ENCODE assay signal across 1 cellular context in genomic region chr2:61065706-61066688, GRCh38.
TF ChIP-seq lines count a peak whose summit lies in the region.

TSS of gene SANBR (plus strand) at chr2:61065871. CDS start at chr2:61070351, 4,480 bp downstream.

TF ChIP-seq in WTC11, 78 proteins besides CTCF, POLR2A, EP300 and RAD21 (continued from another document and continues in another):
- TF ChIP-seq NR2C2 (CRISPR knock-in tag; IDR thresholded peaks at IDR 0.05) (no peak), ZNF121 (CRISPR knock-in tag; IDR thresholded peaks at IDR 0.05) (no peak), CDX4 (CRISPR knock-in tag; IDR thresholded peaks at IDR 0.05; ENCODE audit: borderline replicate concordance) (no peak), JUN (CRISPR knock-in tag; IDR thresholded peaks at IDR 0.05) (no peak), CREM (CRISPR knock-in tag; IDR thresholded peaks at IDR 0.05) (peak; percentile 48), ZNF423 (CRISPR knock-in tag; IDR thresholded peaks at IDR 0.05) (0 out of 2 replicates have a peak, but pooled peaks have one; percentile 27), ZBTB43 (CRISPR knock-in tag; IDR thresholded peaks at IDR 0.05) (no peak), FOXP4 (CRISPR knock-in tag; IDR thresholded peaks at IDR 0.05) (peak; percentile 26; the same call in 1 of the 2 replicates), ZNF317 (CRISPR knock-in tag; IDR thresholded peaks at IDR 0.05; ENCODE audit: borderline replicate concordance, low read depth) (peak; percentile 9; the same call in 1 of the 2 replicates), ATF6 (CRISPR knock-in tag; IDR thresholded peaks at IDR 0.05) (no peak), MLX (CRISPR knock-in tag; IDR thresholded peaks at IDR 0.05) (no peak), HMGA2 (CRISPR knock-in tag; IDR thresholded peaks at IDR 0.05) (no peak), ZNF396 (CRISPR knock-in tag; IDR thresholded peaks at IDR 0.05; ENCODE audit: borderline replicate concordance) (no peak), PRRX2 (CRISPR knock-in tag; IDR thresholded peaks at IDR 0.05) (no peak), SMAD3 (CRISPR knock-in tag; IDR thresholded peaks at IDR 0.05; ENCODE audit: borderline replicate concordance) (no peak), SMAD4 (CRISPR knock-in tag; IDR thresholded peaks at IDR 0.05) (no peak), NFATC4 (CRISPR knock-in tag; IDR thresholded peaks at IDR 0.05) (no peak), SP1 (CRISPR knock-in tag; conservative IDR thresholded peaks at IDR 0.05) (peak; percentile 84), ZNF219 (CRISPR knock-in tag; IDR thresholded peaks at IDR 0.05; ENCODE audit: borderline replicate concordance) (no peak), CBFB (CRISPR knock-in tag; IDR thresholded peaks at IDR 0.05; ENCODE audit: low read depth) (no peak), GTF2I (CRISPR knock-in tag; conservative IDR thresholded peaks at IDR 0.05) (no peak), TEAD4 (CRISPR knock-in tag; IDR thresholded peaks at IDR 0.05) (no peak), CREB1 (CRISPR knock-in tag; IDR thresholded peaks at IDR 0.05) (no peak), SOX15 (CRISPR knock-in tag; IDR thresholded peaks at IDR 0.05) (no peak), MAX (CRISPR knock-in tag; IDR thresholded peaks at IDR 0.05) (no peak; the same call in 1 of the 2 replicates), GRHL2 (CRISPR knock-in tag; IDR thresholded peaks at IDR 0.05; ENCODE audit: insufficient replicate concordance, severe bottlenecking) (no peak), GABPB1 (CRISPR knock-in tag; IDR thresholded peaks at IDR 0.05) (peak; percentile 55; the same call in 1 of the 2 replicates), FOXJ3 (CRISPR knock-in tag; IDR thresholded peaks at IDR 0.05; ENCODE audit: borderline replicate concordance) (no peak), MYBL2 (CRISPR knock-in tag; IDR thresholded peaks at IDR 0.05) (peak; percentile 32; the same call in 1 of the 2 replicates), ELF4 (CRISPR knock-in tag; IDR thresholded peaks at IDR 0.05; ENCODE audit: low read depth) (0 out of 2 replicates have a peak, but pooled peaks have one; percentile 13), JAZF1 (CRISPR knock-in tag; IDR thresholded peaks at IDR 0.05) (no peak), ESRRA (CRISPR knock-in tag; IDR thresholded peaks at IDR 0.05; ENCODE audit: borderline replicate concordance) (peak; percentile 55; the same call in 1 of the 2 replicates), IRF2 (CRISPR knock-in tag; IDR thresholded peaks at IDR 0.05; ENCODE audit: borderline replicate concordance, low read depth) (no peak), RELA (CRISPR knock-in tag; IDR thresholded peaks at IDR 0.05; ENCODE audit: borderline replicate concordance) (0 out of 2 replicates have a peak, but pooled peaks have one; percentile 61), NR1H2 (CRISPR knock-in tag; IDR thresholded peaks at IDR 0.05) (no peak), MXD4 (CRISPR knock-in tag; IDR thresholded peaks at IDR 0.05; ENCODE audit: borderline replicate concordance) (no peak), PREB (CRISPR knock-in tag; IDR thresholded peaks at IDR 0.05; ENCODE audit: borderline replicate concordance) (no peak), NFE2L1 (CRISPR knock-in tag; IDR thresholded peaks at IDR 0.05) (no peak), PRDM15 (CRISPR knock-in tag; IDR thresholded peaks at IDR 0.05) (no peak), FOXP1 (CRISPR knock-in tag; IDR thresholded peaks at IDR 0.05; ENCODE audit: borderline replicate concordance) (peak; percentile 56), E2F4 (CRISPR knock-in tag; IDR thresholded peaks at IDR 0.05; ENCODE audit: borderline replicate concordance, low read depth) (0 out of 2 replicates have a peak, but pooled peaks have one; percentile 48), ARID4B (CRISPR knock-in tag; IDR thresholded peaks at IDR 0.05; ENCODE audit: borderline replicate concordance) (peak; percentile 61), FOXK1 (CRISPR knock-in tag; IDR thresholded peaks at IDR 0.05) (0 out of 2 replicates have a peak, but pooled peaks have one; percentile 13), ZMAT4 (CRISPR knock-in tag; IDR thresholded peaks at IDR 0.05) (no peak), E2F5 (CRISPR knock-in tag; IDR thresholded peaks at IDR 0.05) (no peak; the same call in none of the 2 replicates)
